Comparison of ENCODE assay signal across 1 cellular context in the genomic region with DNA sequence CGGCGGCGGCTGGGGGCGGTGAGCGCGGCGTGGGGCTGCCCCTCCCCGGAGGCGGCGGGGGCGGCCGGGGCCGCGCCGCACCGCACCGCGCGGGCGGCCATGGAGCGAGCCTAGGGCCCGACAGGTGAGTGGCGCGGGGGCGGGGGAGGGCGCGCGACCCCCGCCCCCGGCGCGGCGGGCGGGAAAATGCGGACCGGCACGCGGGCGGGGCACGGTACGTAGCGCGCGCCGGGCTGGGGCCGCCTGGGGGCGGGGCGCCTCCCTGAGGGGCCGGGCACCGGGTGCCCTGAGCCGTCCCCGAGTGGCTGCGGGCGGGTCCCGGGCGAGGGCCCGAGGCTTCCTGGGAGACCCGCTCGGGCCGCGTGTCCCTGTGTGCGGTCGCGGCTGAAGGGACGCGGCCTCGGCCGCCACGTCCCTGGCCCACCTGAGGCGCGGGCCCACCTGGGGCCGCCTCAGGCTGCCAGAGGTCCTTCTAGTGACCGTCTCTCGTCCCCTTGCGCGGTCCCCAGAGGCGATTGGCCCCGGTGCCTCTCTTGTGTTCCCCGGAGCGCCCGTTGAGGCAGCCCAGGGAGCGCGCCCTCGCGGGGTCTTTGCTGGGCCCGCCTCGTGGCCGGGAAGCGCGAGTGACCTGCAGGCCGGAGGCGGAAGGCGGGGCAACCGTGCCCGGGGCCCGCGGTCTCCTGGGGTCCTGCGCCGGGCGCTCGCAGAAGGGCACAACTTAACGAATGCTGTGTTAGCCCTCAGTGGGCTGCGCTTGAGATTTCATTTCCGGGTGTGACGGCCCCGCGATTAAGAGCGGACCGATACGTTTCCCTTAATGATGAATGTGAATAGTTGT.
TF ChIP-seq lines count a peak whose summit lies in the region.

No MANE protein-coding gene starts in this region.

TF ChIP-seq in HEK293, 187 proteins besides CTCF, POLR2A, EP300 and RAD21 (continued from another document and continues in another):
- TF ChIP-seq, protein P1, sequence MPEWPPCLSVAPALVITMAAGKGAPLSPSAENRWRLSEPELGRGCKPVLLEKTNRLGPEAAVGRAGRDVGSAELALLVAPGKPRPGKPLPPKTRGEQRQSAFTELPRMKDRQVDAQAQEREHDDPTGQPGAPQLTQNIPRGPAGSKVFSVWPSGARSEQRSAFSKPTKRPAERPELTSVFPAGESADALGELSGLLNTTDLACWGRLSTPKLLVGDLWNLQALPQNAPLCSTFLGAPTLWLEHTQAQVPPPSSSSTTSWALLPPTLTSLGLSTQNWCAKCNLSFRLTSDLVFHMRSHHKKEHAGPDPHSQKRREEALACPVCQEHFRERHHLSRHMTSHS (tag by site-specific recombination; IDR thresholded peaks at IDR 0.05), result no peak
- TF ChIP-seq ZNF248 (tag by site-specific recombination; IDR thresholded peaks at IDR 0.05), result no peak
- no peak for TF ChIP-seq HOXA7 (CRISPR knock-in tag; IDR thresholded peaks at IDR 0.05; ENCODE audit: borderline replicate concordance)
- no peak for TF ChIP-seq GLI2 (tag by site-specific recombination; IDR thresholded peaks at IDR 0.05; ENCODE audit: borderline replicate concordance, low read depth)
- TF ChIP-seq ZNF274 (IDR thresholded peaks at IDR 0.05; ENCODE audit: low read length), result no peak
- TF ChIP-seq ZNF274 (tag by site-specific recombination; IDR thresholded peaks at IDR 0.05; ENCODE audit: borderline replicate concordance), result no peak
- TF ChIP-seq, protein P2, sequence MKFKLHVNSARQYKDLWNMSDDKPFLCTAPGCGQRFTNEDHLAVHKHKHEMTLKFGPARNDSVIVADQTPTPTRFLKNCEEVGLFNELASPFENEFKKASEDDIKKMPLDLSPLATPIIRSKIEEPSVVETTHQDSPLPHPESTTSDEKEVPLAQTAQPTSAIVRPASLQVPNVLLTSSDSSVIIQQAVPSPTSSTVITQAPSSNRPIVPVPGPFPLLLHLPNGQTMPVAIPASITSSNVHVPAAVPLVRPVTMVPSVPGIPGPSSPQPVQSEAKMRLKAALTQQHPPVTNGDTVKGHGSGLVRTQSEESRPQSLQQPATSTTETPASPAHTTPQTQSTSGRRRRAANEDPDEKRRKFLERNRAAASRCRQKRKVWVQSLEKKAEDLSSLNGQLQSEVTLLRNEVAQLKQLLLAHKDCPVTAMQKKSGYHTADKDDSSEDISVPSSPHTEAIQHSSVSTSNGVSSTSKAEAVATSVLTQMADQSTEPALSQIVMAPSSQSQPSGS (tag by site-specific recombination; IDR thresholded peaks at IDR 0.05; ENCODE audit: low read depth), result no peak
- TF ChIP-seq, protein P3, sequence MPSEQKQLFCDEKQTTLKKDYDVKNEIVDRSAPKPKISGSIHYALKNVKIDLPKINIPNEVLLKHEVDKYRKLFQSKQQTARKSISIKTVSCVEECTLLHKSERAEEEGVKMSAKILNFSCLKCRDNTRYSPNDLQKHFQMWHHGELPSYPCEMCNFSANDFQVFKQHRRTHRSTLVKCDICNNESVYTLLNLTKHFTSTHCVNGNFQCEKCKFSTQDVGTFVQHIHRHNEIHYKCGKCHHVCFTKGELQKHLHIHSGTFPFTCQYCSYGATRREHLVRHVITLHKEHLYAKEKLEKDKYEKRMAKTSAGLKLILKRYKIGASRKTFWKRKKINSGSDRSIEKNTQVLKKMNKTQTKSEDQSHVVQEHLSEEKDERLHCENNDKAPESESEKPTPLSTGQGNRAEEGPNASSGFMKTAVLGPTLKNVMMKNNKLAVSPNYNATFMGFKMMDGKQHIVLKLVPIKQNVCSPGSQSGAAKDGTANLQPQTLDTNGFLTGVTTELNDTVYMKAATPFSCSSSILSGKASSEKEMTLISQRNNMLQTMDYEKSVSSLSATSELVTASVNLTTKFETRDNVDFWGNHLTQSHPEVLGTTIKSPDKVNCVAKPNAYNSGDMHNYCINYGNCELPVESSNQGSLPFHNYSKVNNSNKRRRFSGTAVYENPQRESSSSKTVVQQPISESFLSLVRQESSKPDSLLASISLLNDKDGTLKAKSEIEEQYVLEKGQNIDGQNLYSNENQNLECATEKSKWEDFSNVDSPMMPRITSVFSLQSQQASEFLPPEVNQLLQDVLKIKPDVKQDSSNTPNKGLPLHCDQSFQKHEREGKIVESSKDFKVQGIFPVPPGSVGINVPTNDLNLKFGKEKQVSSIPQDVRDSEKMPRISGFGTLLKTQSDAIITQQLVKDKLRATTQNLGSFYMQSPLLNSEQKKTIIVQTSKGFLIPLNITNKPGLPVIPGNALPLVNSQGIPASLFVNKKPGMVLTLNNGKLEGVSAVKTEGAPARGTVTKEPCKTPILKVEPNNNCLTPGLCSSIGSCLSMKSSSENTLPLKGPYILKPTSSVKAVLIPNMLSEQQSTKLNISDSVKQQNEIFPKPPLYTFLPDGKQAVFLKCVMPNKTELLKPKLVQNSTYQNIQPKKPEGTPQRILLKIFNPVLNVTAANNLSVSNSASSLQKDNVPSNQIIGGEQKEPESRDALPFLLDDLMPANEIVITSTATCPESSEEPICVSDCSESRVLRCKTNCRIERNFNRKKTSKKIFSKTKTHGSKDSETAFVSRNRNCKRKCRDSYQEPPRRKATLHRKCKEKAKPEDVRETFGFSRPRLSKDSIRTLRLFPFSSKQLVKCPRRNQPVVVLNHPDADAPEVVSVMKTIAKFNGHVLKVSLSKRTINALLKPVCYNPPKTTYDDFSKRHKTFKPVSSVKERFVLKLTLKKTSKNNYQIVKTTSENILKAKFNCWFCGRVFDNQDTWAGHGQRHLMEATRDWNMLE (tag by site-specific recombination; conservative IDR thresholded peaks at IDR 0.05; ENCODE audit: low read depth), result no peak
- TF ChIP-seq ZNF629 (tag by site-specific recombination; IDR thresholded peaks at IDR 0.05), result 0 out of 2 replicates have a peak, but pooled peaks have one; percentile 22
- no peak for TF ChIP-seq ZNF785 (tag by site-specific recombination; IDR thresholded peaks at IDR 0.05)
- no peak for TF ChIP-seq ZNF555 (tag by site-specific recombination; conservative IDR thresholded peaks at IDR 0.05)
- TF ChIP-seq GLI4 (tag by site-specific recombination; IDR thresholded peaks at IDR 0.05), result peak; percentile 47; the same call in 1 of the 2 replicates
- TF ChIP-seq ZNF677 (tag by site-specific recombination; IDR thresholded peaks at IDR 0.05), result no peak
- TF ChIP-seq, protein P4, sequence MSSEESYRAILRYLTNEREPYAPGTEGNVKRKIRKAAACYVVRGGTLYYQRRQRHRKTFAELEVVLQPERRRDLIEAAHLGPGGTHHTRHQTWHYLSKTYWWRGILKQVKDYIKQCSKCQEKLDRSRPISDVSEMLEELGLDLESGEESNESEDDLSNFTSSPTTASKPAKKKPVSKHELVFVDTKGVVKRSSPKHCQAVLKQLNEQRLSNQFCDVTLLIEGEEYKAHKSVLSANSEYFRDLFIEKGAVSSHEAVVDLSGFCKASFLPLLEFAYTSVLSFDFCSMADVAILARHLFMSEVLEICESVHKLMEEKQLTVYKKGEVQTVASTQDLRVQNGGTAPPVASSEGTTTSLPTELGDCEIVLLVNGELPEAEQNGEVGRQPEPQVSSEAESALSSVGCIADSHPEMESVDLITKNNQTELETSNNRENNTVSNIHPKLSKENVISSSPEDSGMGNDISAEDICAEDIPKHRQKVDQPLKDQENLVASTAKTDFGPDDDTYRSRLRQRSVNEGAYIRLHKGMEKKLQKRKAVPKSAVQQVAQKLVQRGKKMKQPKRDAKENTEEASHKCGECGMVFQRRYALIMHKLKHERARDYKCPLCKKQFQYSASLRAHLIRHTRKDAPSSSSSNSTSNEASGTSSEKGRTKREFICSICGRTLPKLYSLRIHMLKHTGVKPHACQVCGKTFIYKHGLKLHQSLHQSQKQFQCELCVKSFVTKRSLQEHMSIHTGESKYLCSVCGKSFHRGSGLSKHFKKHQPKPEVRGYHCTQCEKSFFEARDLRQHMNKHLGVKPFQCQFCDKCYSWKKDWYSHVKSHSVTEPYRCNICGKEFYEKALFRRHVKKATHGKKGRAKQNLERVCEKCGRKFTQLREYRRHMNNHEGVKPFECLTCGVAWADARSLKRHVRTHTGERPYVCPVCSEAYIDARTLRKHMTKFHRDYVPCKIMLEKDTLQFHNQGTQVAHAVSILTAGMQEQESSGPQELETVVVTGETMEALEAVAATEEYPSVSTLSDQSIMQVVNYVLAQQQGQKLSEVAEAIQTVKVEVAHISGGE (tag by site-specific recombination; conservative IDR thresholded peaks at IDR 0.05; ENCODE audit: low read depth), result peak; percentile 72
- TF ChIP-seq OVOL3 (tag by site-specific recombination; IDR thresholded peaks at IDR 0.05), result no peak
- TF ChIP-seq, protein P5, sequence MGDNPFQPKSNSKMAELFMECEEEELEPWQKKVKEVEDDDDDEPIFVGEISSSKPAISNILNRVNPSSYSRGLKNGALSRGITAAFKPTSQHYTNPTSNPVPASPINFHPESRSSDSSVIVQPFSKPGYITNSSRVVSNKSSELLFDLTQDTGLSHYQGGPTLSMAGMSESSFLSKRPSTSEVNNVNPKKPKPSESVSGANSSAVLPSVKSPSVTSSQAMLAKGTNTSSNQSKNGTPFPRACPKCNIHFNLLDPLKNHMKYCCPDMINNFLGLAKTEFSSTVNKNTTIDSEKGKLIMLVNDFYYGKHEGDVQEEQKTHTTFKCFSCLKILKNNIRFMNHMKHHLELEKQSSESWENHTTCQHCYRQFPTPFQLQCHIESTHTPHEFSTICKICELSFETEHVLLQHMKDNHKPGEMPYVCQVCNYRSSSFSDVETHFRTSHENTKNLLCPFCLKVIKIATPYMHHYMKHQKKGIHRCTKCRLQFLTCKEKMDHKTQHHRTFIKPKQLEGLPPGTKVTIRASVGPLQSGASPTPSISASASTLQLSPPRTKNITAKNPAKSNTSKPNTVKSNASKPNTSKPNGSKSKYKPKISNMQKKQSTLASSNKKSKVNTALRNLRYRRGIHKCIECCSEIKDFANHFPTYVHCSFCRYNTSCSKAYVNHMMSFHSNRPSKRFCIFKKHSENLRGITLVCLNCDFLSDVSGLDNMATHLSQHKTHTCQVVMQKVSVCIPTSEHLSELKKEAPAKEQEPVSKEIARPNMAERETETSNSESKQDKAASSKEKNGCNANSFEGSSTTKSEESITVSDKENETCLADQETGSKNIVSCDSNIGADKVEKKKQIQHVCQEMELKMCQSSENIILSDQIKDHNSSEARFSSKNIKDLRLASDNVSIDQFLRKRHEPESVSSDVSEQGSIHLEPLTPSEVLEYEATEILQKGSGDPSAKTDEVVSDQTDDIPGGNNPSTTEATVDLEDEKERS (tag by site-specific recombination; IDR thresholded peaks at IDR 0.05), result no peak
- TF ChIP-seq, protein P6, sequence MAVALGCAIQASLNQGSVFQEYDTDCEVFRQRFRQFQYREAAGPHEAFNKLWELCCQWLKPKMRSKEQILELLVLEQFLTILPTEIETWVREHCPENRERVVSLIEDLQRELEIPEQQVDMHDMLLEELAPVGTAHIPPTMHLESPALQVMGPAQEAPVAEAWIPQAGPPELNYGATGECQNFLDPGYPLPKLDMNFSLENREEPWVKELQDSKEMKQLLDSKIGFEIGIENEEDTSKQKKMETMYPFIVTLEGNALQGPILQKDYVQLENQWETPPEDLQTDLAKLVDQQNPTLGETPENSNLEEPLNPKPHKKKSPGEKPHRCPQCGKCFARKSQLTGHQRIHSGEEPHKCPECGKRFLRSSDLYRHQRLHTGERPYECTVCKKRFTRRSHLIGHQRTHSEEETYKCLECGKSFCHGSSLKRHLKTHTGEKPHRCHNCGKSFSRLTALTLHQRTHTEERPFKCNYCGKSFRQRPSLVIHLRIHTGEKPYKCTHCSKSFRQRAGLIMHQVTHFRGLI (tag by site-specific recombination; IDR thresholded peaks at IDR 0.05), result no peak
- TF ChIP-seq TRIM28 (IDR thresholded peaks at IDR 0.05; ENCODE audit: borderline replicate concordance, low read length), result no peak
- no peak for TF ChIP-seq ZNF529 (tag by site-specific recombination; IDR thresholded peaks at IDR 0.05; ENCODE audit: insufficient replicate concordance)
- peak; percentile 77 for TF ChIP-seq SP2 (tag by site-specific recombination; IDR thresholded peaks at IDR 0.05)
- no peak for TF ChIP-seq MYNN (tag by site-specific recombination; IDR thresholded peaks at IDR 0.05; ENCODE audit: borderline replicate concordance)
- no peak for TF ChIP-seq ZNF473 (tag by site-specific recombination; IDR thresholded peaks at IDR 0.05)
- TF ChIP-seq ZNF596 (tag by site-specific recombination; IDR thresholded peaks at IDR 0.05), result no peak
- peak; percentile 39; the same call in 1 of the 2 replicates for TF ChIP-seq ZBTB7A (tag by site-specific recombination; IDR thresholded peaks at IDR 0.05; ENCODE audit: low read depth)
- no peak for TF ChIP-seq ZNF585B (tag by site-specific recombination; IDR thresholded peaks at IDR 0.05)
- TF ChIP-seq ZNF600 (tag by site-specific recombination; IDR thresholded peaks at IDR 0.05), result no peak; the same call in 1 of the 2 replicates
- TF ChIP-seq GFI1B (tag by site-specific recombination; IDR thresholded peaks at IDR 0.05), result no peak
- no peak for TF ChIP-seq ZNF311 (tag by site-specific recombination; IDR thresholded peaks at IDR 0.05; ENCODE audit: borderline replicate concordance)
- TF ChIP-seq, protein P7, sequence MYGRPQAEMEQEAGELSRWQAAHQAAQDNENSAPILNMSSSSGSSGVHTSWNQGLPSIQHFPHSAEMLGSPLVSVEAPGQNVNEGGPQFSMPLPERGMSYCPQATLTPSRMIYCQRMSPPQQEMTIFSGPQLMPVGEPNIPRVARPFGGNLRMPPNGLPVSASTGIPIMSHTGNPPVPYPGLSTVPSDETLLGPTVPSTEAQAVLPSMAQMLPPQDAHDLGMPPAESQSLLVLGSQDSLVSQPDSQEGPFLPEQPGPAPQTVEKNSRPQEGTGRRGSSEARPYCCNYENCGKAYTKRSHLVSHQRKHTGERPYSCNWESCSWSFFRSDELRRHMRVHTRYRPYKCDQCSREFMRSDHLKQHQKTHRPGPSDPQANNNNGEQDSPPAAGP (tag by site-specific recombination; IDR thresholded peaks at IDR 0.05), result 0 out of 2 replicates have a peak, but pooled peaks have one; percentile 37
- no peak for TF ChIP-seq ZBTB17 (tag by site-specific recombination; IDR thresholded peaks at IDR 0.05)
- TF ChIP-seq ZNF654 (tag by site-specific recombination; IDR thresholded peaks at IDR 0.05; ENCODE audit: low read depth), result no peak
- no peak for TF ChIP-seq ZNF530 (tag by site-specific recombination; IDR thresholded peaks at IDR 0.05; ENCODE audit: low read depth)
- TF ChIP-seq ZNF354C (tag by site-specific recombination; IDR thresholded peaks at IDR 0.05; ENCODE audit: borderline replicate concordance, low read depth), result no peak
- no peak for TF ChIP-seq ZNF211 (tag by site-specific recombination; IDR thresholded peaks at IDR 0.05; ENCODE audit: low read depth)
- TF ChIP-seq ZNF2 (tag by site-specific recombination; IDR thresholded peaks at IDR 0.05), result peak; percentile 59; the same call in 1 of the 2 replicates
- no peak for TF ChIP-seq ZNF549 (tag by site-specific recombination; IDR thresholded peaks at IDR 0.05)
- no peak for TF ChIP-seq ZNF23 (tag by site-specific recombination; IDR thresholded peaks at IDR 0.05; ENCODE audit: borderline replicate concordance)
- TF ChIP-seq, protein P8, sequence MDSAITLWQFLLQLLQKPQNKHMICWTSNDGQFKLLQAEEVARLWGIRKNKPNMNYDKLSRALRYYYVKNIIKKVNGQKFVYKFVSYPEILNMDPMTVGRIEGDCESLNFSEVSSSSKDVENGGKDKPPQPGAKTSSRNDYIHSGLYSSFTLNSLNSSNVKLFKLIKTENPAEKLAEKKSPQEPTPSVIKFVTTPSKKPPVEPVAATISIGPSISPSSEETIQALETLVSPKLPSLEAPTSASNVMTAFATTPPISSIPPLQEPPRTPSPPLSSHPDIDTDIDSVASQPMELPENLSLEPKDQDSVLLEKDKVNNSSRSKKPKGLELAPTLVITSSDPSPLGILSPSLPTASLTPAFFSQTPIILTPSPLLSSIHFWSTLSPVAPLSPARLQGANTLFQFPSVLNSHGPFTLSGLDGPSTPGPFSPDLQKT (IDR thresholded peaks at IDR 0.05; ENCODE audit: borderline replicate concordance, low read depth, low read length), result no peak
- no peak for TF ChIP-seq BCL11B (tag by site-specific recombination; IDR thresholded peaks at IDR 0.05; ENCODE audit: low read depth)
- TF ChIP-seq RBAK (tag by site-specific recombination; IDR thresholded peaks at IDR 0.05), result no peak
- TF ChIP-seq ZNF394 (tag by site-specific recombination; IDR thresholded peaks at IDR 0.05; ENCODE audit: borderline replicate concordance), result no peak
- TF ChIP-seq ZNF223 (tag by site-specific recombination; IDR thresholded peaks at IDR 0.05), result no peak
